In genomic region chr19:58097783-58098681, GRCh38 we compare ENCODE assay signal across 8 cellular contexts. TPM values are rescaled to one million over a fixed set of nuclear protein-coding genes. Genes with fewer than 3 reads are reported as not detected.
DNase-seq lines count a peak whose midpoint lies in the region; ATAC-seq, FAIRE-seq and TF ChIP-seq lines count a peak whose summit lies in the region.

Gene ZSCAN18 (minus strand): TSS chr19:58098231. CDS start chr19:58090267, 7,964 bp downstream.

- DNase-seq in HPDE6-E6E7 (ENCODE audit: extremely low spot score) = peak; percentile 99
- peak; percentile 81 for DNase-seq in RCC 7860 (ENCODE audit: low spot score)
- DNase-seq in activated gamma-delta T cell treated with anti-CD3 and anti-CD28 coated beads, Interleukin-2, amount 50 U/mL, for 16 hours (ENCODE audit: low read depth) = peak; percentile 93
- DNase-seq in foreskin keratinocyte = peak; percentile 71 to 85
- peak; percentile 98 for DNase-seq in neural crest cell (ENCODE audit: low read depth, low spot score)
- no peak for DNase-seq in SKM-1 treated with dmso at 0.1 percent for 144 hours (lab: John Stamatoyannopoulos, UW; ENCODE audit: unreplicated experiment)

- no peak for FAIRE-seq in RCC 7860 (lab: Jason Lieb, UNC)

- peak within 1 kb of the TSS; percentile 100 for H3K27ac Mint-ChIP-seq in neural crest cell (ENCODE audit: unreplicated experiment)
- peak within 1 kb of the TSS; percentile 98 for H3K27ac Mint-ChIP-seq in stimulated activated naive CD8-positive, alpha-beta T cell treated with anti-CD3 and anti-CD28 coated beads, Interleukin-15, Interleukin-2, amounts not matched to agents 100 ng/mL and 50 ng/mL, for 24 hours

- H3K27me3 Mint-ChIP-seq in neural crest cell (ENCODE audit: low read depth) = no peaks in the 10 kb centered on the region
- no peaks in the 10 kb centered on the region for H3K27me3 Mint-ChIP-seq in stimulated activated naive CD8-positive, alpha-beta T cell treated with anti-CD3 and anti-CD28 coated beads, Interleukin-15, Interleukin-2, amounts not matched to agents 100 ng/mL and 50 ng/mL, for 24 hours

- no peaks in the 10 kb centered on the region for H3K27me3 ChIP-seq in foreskin keratinocyte

- peaks cover 6% of the 10 kb centered on the region for H3K4me1 Mint-ChIP-seq in neural crest cell
- peaks cover 13% of the 10 kb centered on the region for H3K4me1 Mint-ChIP-seq in stimulated activated naive CD8-positive, alpha-beta T cell treated with anti-CD3 and anti-CD28 coated beads, Interleukin-15, Interleukin-2, amounts not matched to agents 100 ng/mL and 50 ng/mL, for 24 hours (ENCODE audit: low read depth)

- H3K4me3 Mint-ChIP-seq in neural crest cell = peak within 1 kb of the TSS; percentile 85
- H3K4me3 Mint-ChIP-seq in stimulated activated naive CD8-positive, alpha-beta T cell treated with anti-CD3 and anti-CD28 coated beads, Interleukin-15, Interleukin-2, amounts not matched to agents 100 ng/mL and 50 ng/mL, for 24 hours = peak within 1 kb of the TSS; percentile 86

- TF ChIP-seq CTCF in foreskin keratinocyte (conservative IDR thresholded peaks at IDR 0.05) (no peak), neural crest cell (conservative IDR thresholded peaks at IDR 0.05) (no peak)

- peaks cover 15% of the 10 kb centered on the region for H3K36me3 Mint-ChIP-seq in neural crest cell (ENCODE audit: low read depth)
- peaks cover 34% of the 10 kb centered on the region for H3K36me3 Mint-ChIP-seq in stimulated activated naive CD8-positive, alpha-beta T cell treated with anti-CD3 and anti-CD28 coated beads, Interleukin-15, Interleukin-2, amounts not matched to agents 100 ng/mL and 50 ng/mL, for 24 hours (ENCODE audit: low read depth)

- no peaks in the 10 kb centered on the region for H3K4me1 ChIP-seq in foreskin keratinocyte

- peak within 1 kb of the TSS; percentile 89 for H3K27ac ChIP-seq in foreskin keratinocyte

- H3K9me3 Mint-ChIP-seq in neural crest cell = peaks cover 9% of the 10 kb centered on the region
- H3K9me3 Mint-ChIP-seq in stimulated activated naive CD8-positive, alpha-beta T cell treated with anti-CD3 and anti-CD28 coated beads, Interleukin-15, Interleukin-2, amounts not matched to agents 100 ng/mL and 50 ng/mL, for 24 hours = peaks cover 26% of the 10 kb centered on the region

- ATAC-seq in GM18502 (IDR thresholded peaks at IDR 0.05; ENCODE audit: poor library complexity, unreplicated experiment) (peak; percentile 76), foreskin keratinocyte (peak; percentile 96)

RNA-seq across cellular contexts. Expression of gene ZSCAN18, which starts in this region (rescaled TPM):
- total RNA-seq in foreskin keratinocyte (15.2 and 16.0 TPM in 2 replicates), neural crest cell (56.6 and 58.8 TPM in 2 replicates)
- 9.8 and 11.0 TPM in 2 replicates for polyA plus RNA-seq in foreskin keratinocyte
